ENCODE assay signal across 9 cellular contexts in genomic region chr15:81899730-81900129, GRCh38.
"Had no signal": no experiment of that assay in that cellular context is flagged by ENCODE, and none has a peak within 500 bp of the region (broad histone marks: within the 10 kb centered on the region; RNA-seq: fewer than 3 reads in every experiment).

No MANE protein-coding gene starts in this region.

- H3K27ac ChIP-seq: GM23248 had no signal

- ATAC-seq: GM23338, HCT116 had no signal

- H2AFZ ChIP-seq: GM23248, GM23338 had no signal

- H3K36me3 ChIP-seq: HAP-1 had no signal

- H3K4me3 ChIP-seq: GM23248, GM23338, HAP-1 had no signal

- H3K4me2 ChIP-seq: GM23338 had no signal

- H3K4me1 ChIP-seq: HAP-1 had no signal

- H3K9ac ChIP-seq: GM23248 had no signal

- H3K9me3 ChIP-seq: HAP-1 had no signal

- DNase-seq: GM23248, GOT3, H7, H9, HCEC 1CT, HFFc6 had no signal
